1 cellular context compared by ENCODE assay signal in genomic region chr4:99383381-99383780, GRCh38.
TF ChIP-seq lines count a peak whose summit lies in the region.

No MANE protein-coding gene starts in this region.

TF ChIP-seq in IMR-90, 13 proteins besides CTCF, POLR2A, EP300 and RAD21 (continued from another document):
- TF ChIP-seq USF2 (IDR thresholded peaks at IDR 0.05; ENCODE audit: low read depth, low read length), result no peak
- TF ChIP-seq RCOR1 (IDR thresholded peaks at IDR 0.05; ENCODE audit: insufficient replicate concordance, low read length), result no peak
- no peak for TF ChIP-seq FOS (IDR thresholded peaks at IDR 0.05; ENCODE audit: low read depth, low read length)
- TF ChIP-seq CHD1 (IDR thresholded peaks at IDR 0.05; ENCODE audit: low read depth, low read length), result no peak
- TF ChIP-seq MAZ (IDR thresholded peaks at IDR 0.05; ENCODE audit: borderline replicate concordance, low read depth, low read length), result no peak
- no peak for TF ChIP-seq NFE2L2 (IDR thresholded peaks at IDR 0.05; ENCODE audit: low read depth, low read length)
